Comparison of ENCODE assay signal across 8 cellular contexts in genomic region chr1:41361495-41362356, GRCh38. TPM values are rescaled to one million over a fixed set of nuclear protein-coding genes. Genes with fewer than 3 reads are reported as not detected.
DNase-seq lines count a peak whose midpoint lies in the region; ATAC-seq and TF ChIP-seq lines count a peak whose summit lies in the region.

No MANE protein-coding gene starts in this region.

- H3K9me3 ChIP-seq in endocrine pancreas (ENCODE audit: control insufficient read depth, low read length) (no peaks in the 10 kb centered on the region), ovary (no peaks in the 10 kb centered on the region)

- peak; percentile 23 for ATAC-seq in HG02852 (IDR thresholded peaks at IDR 0.05; ENCODE audit: unreplicated experiment)

- H3K4me1 ChIP-seq in endocrine pancreas (ENCODE audit: control insufficient read depth, insufficient read depth, low read length) (no peaks in the 10 kb centered on the region), ovary (ENCODE audit: insufficient read depth) (peaks cover 9% of the 10 kb centered on the region)

- TF ChIP-seq CTCF in ovary (IDR thresholded peaks at IDR 0.05): no peak

- WGBS in ovary, 3 donors: 0 to 2% (median 1%) methylated on average over 33 to 113 of the region's 113 CpGs

- peak; percentile 51 for DNase-seq in stimulated activated CD4-positive, alpha-beta T cell treated with anti-CD3 and anti-CD28 coated beads, Interleukin-15, amount 100 ng/mL, for 24 hours
- DNase-seq in stimulated activated CD4-positive, alpha-beta T cell treated with anti-CD3 and anti-CD28 coated beads, Interleukin-4, amount 100 ng/mL, for 24 hours: no peak
- DNase-seq in RPMI8226 (peak; percentile 72), ovary (peak in 3 of 5 donors; percentile 62 to 66 (median 63)), AG08395 (ENCODE audit: low spot score) (no peak), 8988T (no peak)

- no peak for TF ChIP-seq EP300 in ovary (IDR thresholded peaks at IDR 0.05)

- intact Hi-C loops in ovary (cut with DNase I): loop anchor here in 1 of 4 donors (5.0 kb wide), 1 partner anchor 51 kb away; no protein-coding TSS in a partner anchor

- TF ChIP-seq POLR2A in ovary (IDR thresholded peaks at IDR 0.05): peak; percentile 64

- no peak overlapping the region for H3K4me3 ChIP-seq in endocrine pancreas (ENCODE audit: control insufficient read depth, insufficient read depth, low read length)
- H3K4me3 ChIP-seq in ovary: peak overlapping the region; percentile 61

- H3K27ac ChIP-seq in ovary: peak overlapping the region in 1 of 2 donors; percentile 22

- H3K27me3 ChIP-seq in endocrine pancreas (ENCODE audit: control insufficient read depth, insufficient read depth, low read length) (no peaks in the 10 kb centered on the region), ovary (no peaks in the 10 kb centered on the region)

- H3K36me3 ChIP-seq in endocrine pancreas (ENCODE audit: control insufficient read depth, insufficient read depth, low read length) (no peaks in the 10 kb centered on the region), ovary (no peaks in the 10 kb centered on the region)

- peak overlapping the region; percentile 65 for H3K9ac ChIP-seq in endocrine pancreas (ENCODE audit: control insufficient read depth, insufficient read depth, low read length)

RNA-seq across cellular contexts. Expression of gene FOXO6, which starts 0.5 kb away (rescaled TPM):
- 10 to 100 TPM in 4 of 7 donors, 1 to 10 TPM in 3; 3.9 to 18.9 (median 10.3) TPM for total RNA-seq in ovary
- 1 to 10 TPM in 1 of 2 donors, under 1 TPM in 1; 0.90 to 1.4 TPM for polyA plus RNA-seq in ovary

Comparison
In these comparisons a context has a peak if more than half of its experiments do, and no peak if none do; other contexts are left out.
1. DNase-seq: peak in stimulated activated CD4-positive, alpha-beta T cell treated with anti-CD3 and anti-CD28 coated beads, Interleukin-15, amount 100 ng/mL, for 24 hours (single experiment), RPMI8226 (single experiment) and ovary (3 of 5); none in stimulated activated CD4-positive, alpha-beta T cell treated with anti-CD3 and anti-CD28 coated beads, Interleukin-4, amount 100 ng/mL, for 24 hours (single experiment), AG08395 (single experiment) and 8988T (single experiment).